In the genomic region with DNA sequence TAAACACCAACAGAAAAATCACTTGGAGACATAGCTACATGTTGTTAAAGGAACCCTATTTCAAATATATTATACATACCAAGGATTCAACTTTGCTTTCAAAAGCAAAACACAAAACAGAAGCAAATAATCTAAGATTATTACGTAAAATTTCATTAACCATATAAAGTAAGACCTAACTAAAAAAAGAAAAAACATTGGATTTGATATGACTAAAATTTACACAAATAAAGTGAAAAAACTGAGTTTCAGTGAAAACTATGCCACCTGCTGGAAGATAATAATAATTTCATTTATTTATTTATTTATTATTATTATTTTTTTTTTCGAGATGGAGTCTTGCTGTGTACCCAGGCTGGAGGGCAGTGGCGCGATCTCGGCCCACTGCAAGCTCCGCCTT, we compare ENCODE assay signal across 12 cellular contexts. TPM values are rescaled to one million over a fixed set of nuclear protein-coding genes. Genes with fewer than 3 reads are reported as not detected.
DNase-seq lines count a peak whose midpoint lies in the region; ATAC-seq and TF ChIP-seq lines count a peak whose summit lies in the region.
"Had no signal": no experiment of that assay in that cellular context is flagged by ENCODE, and none has a peak within 500 bp of the region (broad histone marks: within the 10 kb centered on the region; RNA-seq: fewer than 3 reads in every experiment).

No MANE protein-coding gene starts in this region.

- H3K27ac ChIP-seq in SK-N-SH (ENCODE audit: low read depth in 2 of 2, low read length in 1 of 2), result peak overlapping the region in 1 of 2 experiments; percentile 53; a peak in 1 of 4 replicates
- no peak overlapping the region for H3K27ac ChIP-seq in RWPE2 (ENCODE audit: poor library complexity, severe bottlenecking)
- no peak overlapping the region for H3K27ac ChIP-seq in transverse colon
- H3K27ac ChIP-seq: BLaER1 treated with 17β-estradiol and CSF1 and Interleukin-3, amounts not matched to agents 10 nM and 100 nM had no signal

- intact Hi-C loops in transverse colon (cut with DNase I; ENCODE audit: low total_unique reads), result loop anchor here (1.0 kb wide), 1 partner anchor 24 kb away; no protein-coding TSS in a partner anchor

- H3K79me2 ChIP-seq in SK-N-SH (ENCODE audit: insufficient read depth), result no peaks in the 10 kb centered on the region

- POLR2A ChIA-PET in SK-N-SH (lab: Yijun Ruan, JAX), result no interaction called here

- in situ Hi-C loops in transverse colon (cut with MboI; ENCODE audit: low pct_ligation_motif_present in 1 of 4, low pct_unique_long_range_greater_than_20kb in 1 of 4, low sequenced_read_pairs in 3 of 4), result no loop called here

- TF ChIP-seq RAD21 in SK-N-SH (IDR thresholded peaks at IDR 0.05; ENCODE audit: low read length), result peak; percentile 15; the same call in 1 of the 2 replicates

- TF ChIP-seq EP300 in SK-N-SH (IDR thresholded peaks at IDR 0.05; ENCODE audit: borderline replicate concordance in 1 of 2, low read depth in 1 of 2, low read length in 1 of 2) (no peak), transverse colon (IDR thresholded peaks at IDR 0.05; ENCODE audit: low read depth) (no peak)

- H3K9ac ChIP-seq in SK-N-SH, result no peak overlapping the region
- H3K9ac ChIP-seq: BLaER1 treated with 17β-estradiol and CSF1 and Interleukin-3, amounts not matched to agents 10 nM and 100 nM had no signal

- DNase-seq in SK-N-SH (peak; percentile 9), RWPE2 (ENCODE audit: low spot score) (no peak), fibroblast of pulmonary artery (ENCODE audit: low read depth) (peak; percentile 44), transverse colon (no peak), hepatic stellate cell (ENCODE audit: low spot score) (no peak)
- DNase-seq in activated naive CD4-positive, alpha-beta T cell treated with Interleukin-2 at 50 U/mL for 16 hours, result no peak
- DNase-seq: activated CD4-positive, alpha-beta T cell treated with anti-CD3 and anti-CD28 coated beads for 48 hours; activated naive CD4-positive, alpha-beta T cell; NCI-H1930 had no signal

- peak; percentile 51 for TF ChIP-seq CTCF in SK-N-SH (IDR thresholded peaks at IDR 0.05)
- peak; percentile 61 for TF ChIP-seq CTCF in RWPE2 (IDR thresholded peaks at IDR 0.05; ENCODE audit: poor library complexity, severe bottlenecking)
- TF ChIP-seq CTCF in fibroblast of pulmonary artery (IDR thresholded peaks at IDR 0.05; ENCODE audit: low read length, missing control alignments), result peak; percentile 8
- peak in 4 of 5 experiments; percentile 11 to 32 (median 20) for TF ChIP-seq CTCF in transverse colon (IDR thresholded peaks at IDR 0.05)

- H3K36me3 ChIP-seq in SK-N-SH (replicated peaks in 1 of 2; ENCODE audit: control insufficient read depth in 1 of 2, insufficient read depth in 2 of 2, low read length in 1 of 2), result peaks cover 7 to 22% of the 10 kb centered on the region in 2 experiments
- peaks cover 98% of the 10 kb centered on the region for H3K36me3 ChIP-seq in RWPE2 (ENCODE audit: low read depth)
- no peaks in the 10 kb centered on the region for H3K36me3 ChIP-seq in transverse colon

- H3K4me1 ChIP-seq in SK-N-SH (ENCODE audit: control insufficient read depth in 1 of 2, insufficient read depth in 2 of 2, low read depth in 1 of 2, low read length in 1 of 2) (peaks cover 0 to 4% of the 10 kb centered on the region in 2 experiments; a peak in 1 of 4 replicates), RWPE2 (ENCODE audit: insufficient read depth, poor library complexity, severe bottlenecking) (peaks cover 17% of the 10 kb centered on the region), transverse colon (no peaks in the 10 kb centered on the region)

- H3K4me3 ChIP-seq in SK-N-SH (ENCODE audit: low read depth in 2 of 2, low read length in 1 of 2) (no peak overlapping the region), RWPE2 (ENCODE audit: severe bottlenecking) (no peak overlapping the region), fibroblast of pulmonary artery (replicated peaks; ENCODE audit: low read depth, low read length) (no peak overlapping the region), transverse colon (no peak overlapping the region)
- H3K4me3 ChIP-seq: BLaER1 treated with 17β-estradiol and CSF1 and Interleukin-3, amounts not matched to agents 10 nM and 100 nM had no signal

- H2AFZ ChIP-seq in SK-N-SH (ENCODE audit: low read depth), result no peak overlapping the region

- no peak overlapping the region for H3K4me2 ChIP-seq in SK-N-SH
- H3K4me2 ChIP-seq: BLaER1 treated with 17β-estradiol and CSF1 and Interleukin-3, amounts not matched to agents 10 nM and 100 nM had no signal

- ATAC-seq in SK-N-SH treated with all-trans-retinoic acid at 6 μM for 48 hours (no peak), RWPE2 (ENCODE audit: low read depth) (no peak), GM18873 (IDR thresholded peaks at IDR 0.05; ENCODE audit: low FRiP score, unreplicated experiment) (no peak)

- CTCF ChIA-PET in SK-N-SH (lab: Yijun Ruan, JAX), result interaction anchor here (0.6 to 2.0 kb wide), 13 partner anchors 14 to 418 kb away, joined by 3 to 8 read pairs (median 3); no protein-coding TSS in a partner anchor

- H3K9me3 ChIP-seq in SK-N-SH (no peaks in the 10 kb centered on the region), RWPE2 (ENCODE audit: severe bottlenecking) (no peaks in the 10 kb centered on the region), transverse colon (no peaks in the 10 kb centered on the region)
- H3K9me3 ChIP-seq: BLaER1 treated with 17β-estradiol and CSF1 and Interleukin-3, amounts not matched to agents 10 nM and 100 nM had no signal

- no peaks in the 10 kb centered on the region for H4K20me1 ChIP-seq in SK-N-SH (ENCODE audit: insufficient read depth)
- H4K20me1 ChIP-seq: BLaER1 treated with 17β-estradiol and CSF1 and Interleukin-3, amounts not matched to agents 10 nM and 100 nM had no signal

- H3F3A ChIP-seq in SK-N-SH (replicated peaks; ENCODE audit: insufficient read depth), result peaks cover 17% of the 10 kb centered on the region

- no peaks in the 10 kb centered on the region for H3K9me2 ChIP-seq in SK-N-SH

- WGBS in SK-N-SH (ENCODE audit: low lambda C conversion rate), result 71% methylated on average over 6 of the region's 6 CpGs
- WGBS in transverse colon (ENCODE audit: low coverage in 1 of 2), 2 donors, result 78 to 86% methylated on average over 6 of the region's 6 CpGs

- no peak for TF ChIP-seq POLR2A in transverse colon (IDR thresholded peaks at IDR 0.05)

- H3K27me3 ChIP-seq in SK-N-SH (ENCODE audit: insufficient read depth) (no peaks in the 10 kb centered on the region), RWPE2 (ENCODE audit: insufficient read depth, poor library complexity, severe bottlenecking) (no peaks in the 10 kb centered on the region), transverse colon (no peaks in the 10 kb centered on the region)
- H3K27me3 ChIP-seq: BLaER1 treated with 17β-estradiol and CSF1 and Interleukin-3, amounts not matched to agents 10 nM and 100 nM had no signal

TF ChIP-seq in SK-N-SH, 30 proteins besides CTCF, POLR2A, EP300 and RAD21:
- no peak for TF ChIP-seq MXI1 (IDR thresholded peaks at IDR 0.05; ENCODE audit: low read depth, low read length)
- TF ChIP-seq FOSL2 (IDR thresholded peaks at IDR 0.05; ENCODE audit: borderline replicate concordance, low read depth), result no peak
- TF ChIP-seq TAF1 (IDR thresholded peaks at IDR 0.05; ENCODE audit: borderline replicate concordance, low read depth, low read length), result no peak
- TF ChIP-seq, protein P1, sequence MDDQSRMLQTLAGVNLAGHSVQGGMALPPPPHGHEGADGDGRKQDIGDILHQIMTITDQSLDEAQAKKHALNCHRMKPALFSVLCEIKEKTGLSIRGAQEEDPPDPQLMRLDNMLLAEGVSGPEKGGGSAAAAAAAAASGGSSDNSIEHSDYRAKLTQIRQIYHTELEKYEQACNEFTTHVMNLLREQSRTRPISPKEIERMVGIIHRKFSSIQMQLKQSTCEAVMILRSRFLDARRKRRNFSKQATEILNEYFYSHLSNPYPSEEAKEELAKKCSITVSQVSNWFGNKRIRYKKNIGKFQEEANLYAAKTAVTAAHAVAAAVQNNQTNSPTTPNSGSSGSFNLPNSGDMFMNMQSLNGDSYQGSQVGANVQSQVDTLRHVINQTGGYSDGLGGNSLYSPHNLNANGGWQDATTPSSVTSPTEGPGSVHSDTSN (IDR thresholded peaks at IDR 0.05), result no peak
- TF ChIP-seq NRF1 (IDR thresholded peaks at IDR 0.05; ENCODE audit: low read depth, low read length), result no peak
- no peak for TF ChIP-seq YY1 (IDR thresholded peaks at IDR 0.05; ENCODE audit: low read depth)

TF ChIP-seq in SK-N-SH treated with all-trans-retinoic acid at 6 μM for 48 hours, 23 proteins besides CTCF, POLR2A, EP300 and RAD21 (continues in another document):
- no peak for TF ChIP-seq RARB (CRISPR knock-in tag; IDR thresholded peaks at IDR 0.05)
- no peak for TF ChIP-seq ARNTL (CRISPR knock-in tag; IDR thresholded peaks at IDR 0.05; ENCODE audit: borderline replicate concordance, low read depth)
- no peak for TF ChIP-seq ZFP30 (CRISPR knock-in tag; IDR thresholded peaks at IDR 0.05)
- no peak for TF ChIP-seq ZC3H10 (CRISPR knock-in tag; IDR thresholded peaks at IDR 0.05)
- no peak for TF ChIP-seq TOX (CRISPR knock-in tag; IDR thresholded peaks at IDR 0.05; ENCODE audit: borderline replicate concordance)
- no peak for TF ChIP-seq ZNF8 (CRISPR knock-in tag; IDR thresholded peaks at IDR 0.05)
- no peak for TF ChIP-seq ZFP3 (CRISPR knock-in tag; IDR thresholded peaks at IDR 0.05)
- no peak for TF ChIP-seq ZNF70 (CRISPR knock-in tag; IDR thresholded peaks at IDR 0.05)
- no peak for TF ChIP-seq TCF4 (CRISPR knock-in tag; IDR thresholded peaks at IDR 0.05; ENCODE audit: borderline replicate concordance)
- no peak for TF ChIP-seq GLIS3 (CRISPR knock-in tag; IDR thresholded peaks at IDR 0.05)

RNA-seq across cellular contexts. Expression of gene WDHD1, which starts 45.2 kb away (rescaled TPM):
- 2.9 and 3.6 TPM in 2 replicates for polyA plus RNA-seq in SK-N-SH (2012; rRNA removed)
- 4.5 and 4.9 TPM in 2 replicates for polyA plus RNA-seq in SK-N-SH (2012; cell fraction: cytosol; rRNA removed)
- 1.4 and 3.0 TPM in 2 replicates for polyA plus RNA-seq in SK-N-SH (2012; cell fraction: nucleus; rRNA removed)
- total RNA-seq in transverse colon, result 1 to 10 TPM in 2 of 4 donors, under 1 TPM in 1, not detected in 1; 0.20 to 1.2 (median 1.1) TPM

RNA-seq across cellular contexts. Expression of gene SOCS4, which starts 45.3 kb away (rescaled TPM):
- polyA plus RNA-seq in SK-N-SH (2012; rRNA removed), result 2.2 and 3.2 TPM in 2 replicates
- 3.5 and 3.9 TPM in 2 replicates for polyA plus RNA-seq in SK-N-SH (2012; cell fraction: cytosol; rRNA removed)
- 2.2 and 5.0 TPM in 2 replicates for polyA plus RNA-seq in SK-N-SH (2012; cell fraction: nucleus; rRNA removed)
- total RNA-seq in transverse colon, result 10 to 100 TPM in 3 of 4 donors, 1 to 10 TPM in 1; 6.4 to 17.3 (median 12.1) TPM

Comparison
In these comparisons a context has a peak if more than half of its experiments do, and no peak if none do; other contexts are left out.
1. DNase-seq: peak in SK-N-SH (single experiment) and fibroblast of pulmonary artery (single experiment); none in RWPE2 (single experiment), transverse colon (single experiment), activated naive CD4-positive, alpha-beta T cell treated with Interleukin-2 at 50 U/mL for 16 hours (single experiment) and hepatic stellate cell (single experiment).
2. CTCF ChIP-seq: peak in every context shown above with its lines; median percentile 61 in RWPE2; 51 in SK-N-SH; 20 in transverse colon; 8 in fibroblast of pulmonary artery.